Comparison of ENCODE assay signal across 20 cellular contexts in genomic region chrX:153492153-153492454, GRCh38. TPM values are rescaled to one million over a fixed set of nuclear protein-coding genes. Genes with fewer than 3 reads are reported as not detected.
DNase-seq lines count a peak whose midpoint lies in the region; ATAC-seq and TF ChIP-seq lines count a peak whose summit lies in the region.
"Had no signal": no experiment of that assay in that cellular context is flagged by ENCODE, and none has a peak within 500 bp of the region (broad histone marks: within the 10 kb centered on the region; RNA-seq: fewer than 3 reads in every experiment).

No MANE protein-coding gene starts in this region.

- H4K20me1 ChIP-seq in BLaER1 (peaks cover 11% of the 10 kb centered on the region; the same call in 1 of the 2 replicates), IMR-90 (ENCODE audit: insufficient read depth, low read length) (no peaks in the 10 kb centered on the region), hepatocyte (ENCODE audit: insufficient read depth, poor library complexity, severe bottlenecking) (no peaks in the 10 kb centered on the region), smooth muscle cell (ENCODE audit: low read depth) (peaks cover 12% of the 10 kb centered on the region)

- no peak overlapping the region for H2BK15ac ChIP-seq in IMR-90 (ENCODE audit: low read depth, low read length)

- dilution Hi-C loops in IMR-90 (cut with HindIII; ENCODE audit: low sequenced_read_pairs, unreplicated experiment) = no loop called here

- no peak overlapping the region; the same call in 1 of the 2 replicates for H3K18ac ChIP-seq in IMR-90 (ENCODE audit: low read depth, low read length)

- peak overlapping the region; percentile 51; the same call in 1 of the 2 replicates for H4K5ac ChIP-seq in IMR-90 (ENCODE audit: low read depth, low read length)

- ATAC-seq in IMR-90 (ENCODE audit: low read depth) (no peak), GM21619 (IDR thresholded peaks at IDR 0.05; ENCODE audit: unreplicated experiment) (no peak)
- ATAC-seq: HCT116 had no signal

- BruUV-seq in IMR-90 (replicated peaks; lab: Mats Ljungman, UMichigan) = no TSS peak

- CTCF ChIA-PET in IMR-90 (lab: Yijun Ruan, JAX) = no interaction called here

- intact Hi-C loops in IMR-90 (cut with micrococcal nuclease) = no loop called here

- no peaks in the 10 kb centered on the region for H3F3A ChIP-seq in smooth muscle cell (ENCODE audit: low read depth)

- no peak overlapping the region for H3K56ac ChIP-seq in IMR-90 (ENCODE audit: extremely low read depth, insufficient read depth, low read length)

- no peak overlapping the region for H2AK9ac ChIP-seq in IMR-90 (replicated peaks; ENCODE audit: low read depth, low read length, poor library complexity)

- no peak for TF ChIP-seq RAD21 in IMR-90 (IDR thresholded peaks at IDR 0.05; ENCODE audit: low read length)

- no peak overlapping the region for H2BK20ac ChIP-seq in IMR-90 (ENCODE audit: low read depth, low read length)

- no peak overlapping the region for H4K91ac ChIP-seq in IMR-90 (ENCODE audit: insufficient read depth, low read depth, low read length)

- no peaks in the 10 kb centered on the region for H3K9me3 ChIP-seq in BLaER1
- no peaks in the 10 kb centered on the region; the same call in 1 of the 2 replicates for H3K9me3 ChIP-seq in IMR-90 (ENCODE audit: control insufficient read depth, insufficient read depth, low read length)
- H3K9me3 ChIP-seq in hepatocyte (ENCODE audit: low read depth) = no peaks in the 10 kb centered on the region
- no peaks in the 10 kb centered on the region for H3K9me3 ChIP-seq in smooth muscle cell (replicated peaks; ENCODE audit: low read depth)

- H4K8ac ChIP-seq in IMR-90 (ENCODE audit: low read depth in 2 of 2, low read length in 2 of 2) = no peak overlapping the region

- H3K9me2 ChIP-seq in hepatocyte (replicated peaks; ENCODE audit: insufficient read depth) = no peaks in the 10 kb centered on the region

- no peak for TF ChIP-seq CTCF in IMR-90 (conservative IDR thresholded peaks at IDR 0.05; ENCODE audit: low read depth, low read length)
- no peak for TF ChIP-seq CTCF in hepatocyte (IDR thresholded peaks at IDR 0.05; ENCODE audit: poor library complexity)
- no peak for TF ChIP-seq CTCF in smooth muscle cell (IDR thresholded peaks at IDR 0.05; ENCODE audit: borderline replicate concordance, insufficient read depth, poor library complexity, severe bottlenecking)

- H3K4ac ChIP-seq in IMR-90 (ENCODE audit: low read depth, low read length) = no peak overlapping the region

- H3K27ac ChIP-seq in BLaER1 (peak overlapping the region; percentile 90), IMR-90 (ENCODE audit: insufficient read depth, low read length) (no peak overlapping the region), hepatocyte (peak overlapping the region; percentile 80), smooth muscle cell (ENCODE audit: low read depth) (peak overlapping the region; percentile 31)

- no CpG with 5 or more reads among the region's 8 CpGs for whole genome bisulfite sequencing in IMR-90 (ENCODE audit: extremely low coverage in 2 of 2, insufficient read length in 1 of 2), 2 experiments
- 77% methylated on average over 5 of the region's 8 CpGs for WGBS in hepatocyte (ENCODE audit: low lambda C conversion rate, missing lambda C conversion rate)
- WGBS in smooth muscle cell (ENCODE audit: low lambda C conversion rate) = 75% methylated on average over 7 of the region's 8 CpGs

- H2AFZ ChIP-seq in IMR-90 (replicated peaks; ENCODE audit: low read length, poor library complexity) (peak overlapping the region; percentile 75), hepatocyte (no peak overlapping the region), smooth muscle cell (ENCODE audit: low read depth) (no peak overlapping the region)

- H3K9ac ChIP-seq in BLaER1 (peak overlapping the region; percentile 73), IMR-90 (ENCODE audit: low read depth, low read length) (no peak overlapping the region), smooth muscle cell (ENCODE audit: low read depth) (no peak overlapping the region)

- POLR2A ChIA-PET in IMR-90 (lab: Charles Lee; ENCODE audit: unreplicated experiment) = no interaction called here

- no peak overlapping the region for H2BK120ac ChIP-seq in IMR-90 (ENCODE audit: low read depth, low read length)

- H2AK5ac ChIP-seq in IMR-90 (ENCODE audit: low read depth, low read length) = no peak overlapping the region

- peaks cover 0 to 12% of the 10 kb centered on the region in 2 experiments; a peak in 2 of 4 replicates for H3K79me1 ChIP-seq in IMR-90 (ENCODE audit: low read depth in 1 of 2, low read length in 2 of 2)

- H3K23ac ChIP-seq in IMR-90 (ENCODE audit: low read depth, low read length) = no peak overlapping the region

- H3K4me1 ChIP-seq in BLaER1 (peaks cover 95% of the 10 kb centered on the region), IMR-90 (ENCODE audit: control insufficient read depth, insufficient read depth, low read length) (peaks cover 33% of the 10 kb centered on the region), hepatocyte (ENCODE audit: insufficient read depth) (peaks cover 25% of the 10 kb centered on the region), smooth muscle cell (ENCODE audit: low read depth) (peaks cover 5% of the 10 kb centered on the region)

- H3K4me2 ChIP-seq in BLaER1 = peak overlapping the region; percentile 84
- no peak overlapping the region for H3K4me2 ChIP-seq in IMR-90 (ENCODE audit: low read depth, low read length)
- peak overlapping the region; percentile 20 for H3K4me2 ChIP-seq in hepatocyte
- no peak overlapping the region for H3K4me2 ChIP-seq in smooth muscle cell

- peaks cover 9% of the 10 kb centered on the region for H3K9me1 ChIP-seq in IMR-90 (ENCODE audit: insufficient read depth, low read length)

- in situ Hi-C loops in IMR-90 (cut with MboI; ENCODE audit: low sequenced_read_pairs) = no loop called here

- H2BK5ac ChIP-seq in IMR-90 (ENCODE audit: low read depth, low read length, poor library complexity, severe bottlenecking) = no peak overlapping the region

- H3K4me3 ChIP-seq in BLaER1 = peak overlapping the region; percentile 50; the same call in 1 of the 2 replicates
- H3K4me3 ChIP-seq in IMR-90 (ENCODE audit: insufficient read depth, low read depth, low read length) = no peak overlapping the region
- no peak overlapping the region for H3K4me3 ChIP-seq in hepatocyte
- no peak overlapping the region for H3K4me3 ChIP-seq in smooth muscle cell
- H3K4me3 ChIP-seq: K562 had no signal

- H3K79me2 ChIP-seq in hepatocyte = no peaks in the 10 kb centered on the region
- H3K79me2 ChIP-seq in smooth muscle cell (ENCODE audit: low read depth) = peaks cover 18% of the 10 kb centered on the region

- TF ChIP-seq POLR2A in IMR-90 (IDR thresholded peaks at IDR 0.05; ENCODE audit: low read depth, low read length) = no peak

- no peak overlapping the region for H3K14ac ChIP-seq in IMR-90 (replicated peaks; ENCODE audit: low read depth, low read length)

- H3K27me3 ChIP-seq in BLaER1 = peaks cover 32% of the 10 kb centered on the region
- no peaks in the 10 kb centered on the region for H3K27me3 ChIP-seq in IMR-90 (ENCODE audit: control insufficient read depth, insufficient read depth, low read length)
- no peaks in the 10 kb centered on the region for H3K27me3 ChIP-seq in hepatocyte
- H3K27me3 ChIP-seq in smooth muscle cell (ENCODE audit: low read depth) = no peaks in the 10 kb centered on the region

- no peak for DNase-seq in IMR-90
- peak; percentile 31 for DNase-seq in hepatocyte (ENCODE audit: low spot score)
- DNase-seq in smooth muscle cell (lab: John Stamatoyannopoulos, UW; ENCODE audit: unreplicated experiment) = no peak
- no peak for DNase-seq in C1 segment of cervical spinal cord (lab: John Stamatoyannopoulos, UW)
- DNase-seq in CD1c-positive myeloid dendritic cell (ENCODE audit: extremely low spot score) = no peak
- DNase-seq: AML-193; CD4-positive, alpha-beta memory T cell; DMS153; EL; GOT3; NCI-H1105; NCI-H2081; NCI-H774; OCI-M1; SHP77 treated with DMSO at 0.1 percent for 48 hours had no signal

- no peaks in the 10 kb centered on the region for H3K36me3 ChIP-seq in BLaER1
- no peaks in the 10 kb centered on the region for H3K36me3 ChIP-seq in IMR-90 (ENCODE audit: control insufficient read depth, insufficient read depth, low read length)
- H3K36me3 ChIP-seq in hepatocyte (replicated peaks; ENCODE audit: insufficient read depth, low read depth) = no peaks in the 10 kb centered on the region
- no peaks in the 10 kb centered on the region for H3K36me3 ChIP-seq in smooth muscle cell (ENCODE audit: low read depth)

TF ChIP-seq in IMR-90, 13 proteins besides CTCF, POLR2A, EP300 and RAD21:
- TF ChIP-seq FOS (IDR thresholded peaks at IDR 0.05; ENCODE audit: low read depth, low read length) (no peak), MXI1 (IDR thresholded peaks at IDR 0.05; ENCODE audit: borderline replicate concordance, low read depth, low read length) (no peak)

RNA-seq across cellular contexts. Expression of gene BGN, which starts 2.7 kb away (rescaled TPM):
- 10.0 and 11.3 TPM in 2 replicates for total RNA-seq in IMR-90 (2012; rRNA removed)
- polyA plus RNA-seq in IMR-90 (2012; rRNA removed) = 269 and 298 TPM in 2 replicates
- 360 and 422 TPM in 2 replicates for polyA plus RNA-seq in IMR-90 (2012; cell fraction: cytosol; rRNA removed)
- polyA plus RNA-seq in IMR-90 (2012; cell fraction: nucleus; rRNA removed; ENCODE audit: low replicate concordance) = 90.5 and 138 TPM in 2 replicates
- total RNA-seq in hepatocyte = 12.5 and 14.5 TPM in 2 replicates
- polyA plus RNA-seq in hepatocyte = 27.5 and 35.8 TPM in 2 replicates
- 262 and 298 TPM in 2 replicates for total RNA-seq in smooth muscle cell
- 387 and 621 TPM in 2 replicates for polyA plus RNA-seq in smooth muscle cell
- total RNA-seq: CD4-positive, alpha-beta memory T cell had no signal
- polyA plus RNA-seq: CD4-positive, alpha-beta memory T cell; K562 had no signal

RNA-seq across cellular contexts. Expression of gene HAUS7, which starts 21.7 kb away (rescaled TPM):
- total RNA-seq in IMR-90 (2012; rRNA removed) (10.8 TPM in 2 replicates), hepatocyte (6.8 and 17.5 TPM in 2 replicates), smooth muscle cell (8.9 and 18.5 TPM in 2 replicates)
- polyA plus RNA-seq in IMR-90 (2012; rRNA removed) (25.9 and 27.7 TPM in 2 replicates), hepatocyte (19.7 and 23.1 TPM in 2 replicates), smooth muscle cell (26.1 and 27.4 TPM in 2 replicates)
- 22.1 and 24.3 TPM in 2 replicates for polyA plus RNA-seq in IMR-90 (2012; cell fraction: cytosol; rRNA removed)
- 188 and 200 TPM in 2 replicates for polyA plus RNA-seq in IMR-90 (2012; cell fraction: nucleus; rRNA removed; ENCODE audit: low replicate concordance)

RNA-seq across cellular contexts. Expression of gene ATP2B3, which starts 25.3 kb away (rescaled TPM):
- under 0.01 TPM in 1 of 2 replicates, not detected in the other for total RNA-seq in IMR-90 (2012; rRNA removed)
- 0.03 and 0.06 TPM in 2 replicates for polyA plus RNA-seq in IMR-90 (2012; rRNA removed)
- polyA plus RNA-seq in IMR-90 (2012; cell fraction: cytosol; rRNA removed) = 0.03 TPM in 1 of 2 replicates, not detected in the other
- 0.26 and 0.38 TPM in 2 replicates for polyA plus RNA-seq in IMR-90 (2012; cell fraction: nucleus; rRNA removed; ENCODE audit: low replicate concordance)
- total RNA-seq in hepatocyte = 0.12 TPM in 1 of 2 replicates, not detected in the other
- polyA plus RNA-seq in hepatocyte = 0.07 and 0.12 TPM in 2 replicates
- 0.22 TPM in 2 replicates for total RNA-seq in smooth muscle cell
- polyA plus RNA-seq in smooth muscle cell = 0.05 and 0.31 TPM in 2 replicates
- total RNA-seq: CD4-positive, alpha-beta memory T cell; K562; NCI-H460 had no signal

RNA-seq across cellular contexts. Expression of gene TREX2, which starts 46.2 kb away (rescaled TPM):
- total RNA-seq in IMR-90 (2012; rRNA removed) = 0.36 and 0.56 TPM in 2 replicates
- 0.84 and 1.1 TPM in 2 replicates for polyA plus RNA-seq in IMR-90 (2012; rRNA removed)
- polyA plus RNA-seq in IMR-90 (2012; cell fraction: cytosol; rRNA removed) = 0.30 and 0.63 TPM in 2 replicates
- 8.3 and 18.4 TPM in 2 replicates for polyA plus RNA-seq in IMR-90 (2012; cell fraction: nucleus; rRNA removed; ENCODE audit: low replicate concordance)
- 0.60 and 0.76 TPM in 2 replicates for total RNA-seq in hepatocyte
- 0.81 and 1.3 TPM in 2 replicates for polyA plus RNA-seq in hepatocyte
- total RNA-seq in smooth muscle cell = 1.3 and 4.0 TPM in 2 replicates
- polyA plus RNA-seq in smooth muscle cell = 0.41 and 2.5 TPM in 2 replicates

Comparison
In these comparisons a context has a peak if more than half of its experiments do, and no peak if none do; other contexts are left out.
1. H3K4me2 ChIP-seq: peak in BLaER1 (single experiment) and hepatocyte (single experiment); none in IMR-90 (single experiment) and smooth muscle cell (single experiment).
2. RNA of gene BGN, which starts 2.7 kb away (total RNA-seq): 262 to 298 TPM in smooth muscle cell; 12.5 to 14.5 TPM in hepatocyte and 10.0 to 11.3 TPM in IMR-90; every median in the first group is over 10 times any median in the second.